ENCODE assay signal across 30 cellular contexts in the genomic region with DNA sequence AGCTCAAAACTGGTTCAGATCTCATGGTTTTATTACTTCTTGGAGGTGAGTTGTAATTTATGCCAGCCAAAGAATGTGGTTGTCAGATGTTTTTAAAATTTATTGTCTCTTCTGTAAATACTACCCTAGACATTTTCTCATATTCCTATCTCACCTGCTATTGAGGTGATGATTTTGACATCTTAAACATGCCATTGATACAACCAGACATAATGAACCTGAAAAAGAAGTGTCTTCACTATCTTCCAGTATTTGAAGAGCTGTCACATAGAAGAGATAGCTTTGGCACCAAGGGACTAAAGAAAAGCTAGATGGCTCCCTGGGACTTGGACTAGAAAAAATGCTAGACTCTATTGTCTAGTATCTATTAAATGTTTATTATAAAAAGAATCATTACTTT.
DNase-seq lines count a peak whose midpoint lies in the region; ATAC-seq and TF ChIP-seq lines count a peak whose summit lies in the region.
"Had no signal": no experiment of that assay in that cellular context is flagged by ENCODE, and none has a peak within 500 bp of the region (broad histone marks: within the 10 kb centered on the region; RNA-seq: fewer than 3 reads in every experiment).

No MANE protein-coding gene starts in this region.

- H2BK20ac ChIP-seq in IMR-90 (ENCODE audit: low read depth, low read length), result no peak overlapping the region

- TF ChIP-seq EP300 in neural cell (conservative IDR thresholded peaks at IDR 0.05; ENCODE audit: poor library complexity, severe bottlenecking), result peak; percentile 95

- TF ChIP-seq CTCF in cardiac muscle cell (IDR thresholded peaks at IDR 0.05; ENCODE audit: low read depth, low read length), result no peak
- TF ChIP-seq CTCF in heart right ventricle (IDR thresholded peaks at IDR 0.05), result no peak
- no peak for TF ChIP-seq CTCF in IMR-90 (conservative IDR thresholded peaks at IDR 0.05; ENCODE audit: low read depth, low read length)
- no peak for TF ChIP-seq CTCF in neural cell (IDR thresholded peaks at IDR 0.05; ENCODE audit: poor library complexity, severe bottlenecking)

- no peak overlapping the region for H2AK9ac ChIP-seq in IMR-90 (replicated peaks; ENCODE audit: low read depth, low read length, poor library complexity)

- H3K4me3 ChIP-seq in cardiac muscle cell (no peak overlapping the region), heart right ventricle (no peak overlapping the region), IMR-90 (ENCODE audit: insufficient read depth, low read depth, low read length) (no peak overlapping the region), neural cell (ENCODE audit: low read length) (no peak overlapping the region)
- H3K4me3 ChIP-seq: A549; BLaER1; BLaER1 treated with 17β-estradiol and CSF1 and Interleukin-3, amounts not matched to agents 10 nM and 100 nM had no signal

- H4K8ac ChIP-seq in IMR-90 (ENCODE audit: low read depth in 2 of 2, low read length in 2 of 2), result no peak overlapping the region

- POLR2A ChIA-PET in IMR-90 (lab: Charles Lee; ENCODE audit: unreplicated experiment), result interaction anchor here (0.6 kb wide), 1 partner anchor 18 kb away, joined by 3 read pairs; no protein-coding TSS in a partner anchor

- no peak overlapping the region for H3K4ac ChIP-seq in IMR-90 (ENCODE audit: low read depth, low read length)

- no peaks in the 10 kb centered on the region for H3F3A ChIP-seq in neural cell (ENCODE audit: insufficient read depth, low read length, poor library complexity, severe bottlenecking)

- TF ChIP-seq POLR2A in IMR-90 (IDR thresholded peaks at IDR 0.05; ENCODE audit: low read depth, low read length), result no peak

- no peak overlapping the region for H4K91ac ChIP-seq in IMR-90 (ENCODE audit: insufficient read depth, low read depth, low read length)

- H2AK5ac ChIP-seq in IMR-90 (ENCODE audit: low read depth, low read length), result no peak overlapping the region

- no peak overlapping the region for H2BK15ac ChIP-seq in IMR-90 (ENCODE audit: low read depth, low read length)

- no peak overlapping the region for H2BK120ac ChIP-seq in IMR-90 (ENCODE audit: low read depth, low read length)

- no peak overlapping the region for H3K18ac ChIP-seq in IMR-90 (ENCODE audit: low read depth, low read length)

- H4K5ac ChIP-seq in IMR-90 (ENCODE audit: low read depth, low read length), result no peak overlapping the region

- CTCF ChIA-PET in IMR-90 (lab: Yijun Ruan, JAX), result interaction anchor here (1.5 kb wide), 1 partner anchor 9 kb away, joined by 3 read pairs; no protein-coding TSS in a partner anchor

- peaks cover 0 to 8% of the 10 kb centered on the region in 2 experiments; a peak in 2 of 4 replicates for H3K79me1 ChIP-seq in IMR-90 (ENCODE audit: low read depth in 1 of 2, low read length in 2 of 2)

- no peak overlapping the region for H3K14ac ChIP-seq in IMR-90 (replicated peaks; ENCODE audit: low read depth, low read length)

- no peaks in the 10 kb centered on the region for H3K79me2 ChIP-seq in neural cell (replicated peaks; ENCODE audit: insufficient read depth, low read length)

- ATAC-seq in heart right ventricle (no peak), IMR-90 (ENCODE audit: low read depth) (no peak), HG02870 (IDR thresholded peaks at IDR 0.05; ENCODE audit: unreplicated experiment) (no peak)
- ATAC-seq: A549; CD8-positive, alpha-beta T cell had no signal

- peak overlapping the region; percentile 21 for H2BK5ac ChIP-seq in IMR-90 (ENCODE audit: low read depth, low read length, poor library complexity, severe bottlenecking)

- no peak for TF ChIP-seq RAD21 in IMR-90 (IDR thresholded peaks at IDR 0.05; ENCODE audit: low read length)
- no peak for TF ChIP-seq RAD21 in neural cell (conservative IDR thresholded peaks at IDR 0.05)

- H3K36me3 ChIP-seq in cardiac muscle cell (peaks cover 34% of the 10 kb centered on the region), heart right ventricle (peaks cover 0 to 69% (median 26%) of the 10 kb centered on the region in 9 donors), IMR-90 (ENCODE audit: control insufficient read depth, insufficient read depth, low read length) (0 out of 2 replicates have a peak, but pooled peaks cover 2% of the 10 kb centered on the region), neural cell (ENCODE audit: insufficient read depth, low read length) (no peaks in the 10 kb centered on the region)

- no peak overlapping the region for H3K56ac ChIP-seq in IMR-90 (ENCODE audit: extremely low read depth, insufficient read depth, low read length)

- intact Hi-C loops in heart right ventricle (cut with DNase I), result no loop called here
- intact Hi-C loops in IMR-90 (cut with micrococcal nuclease), result no loop called here

- H3K9me2 ChIP-seq in neural cell (ENCODE audit: insufficient read depth, low read length), result no peaks in the 10 kb centered on the region

- H3K9me3 ChIP-seq in cardiac muscle cell (ENCODE audit: low read depth) (no peaks in the 10 kb centered on the region), heart right ventricle (peaks cover 0 to 15% (median 4%) of the 10 kb centered on the region in 11 donors), IMR-90 (ENCODE audit: control insufficient read depth, insufficient read depth, low read length) (peaks cover 8% of the 10 kb centered on the region), neural cell (ENCODE audit: low read length) (no peaks in the 10 kb centered on the region)
- H3K9me3 ChIP-seq: A549, BE2C had no signal

- in situ Hi-C loops in IMR-90 (cut with MboI; ENCODE audit: low sequenced_read_pairs), result no loop called here

- DNase-seq in cardiac muscle cell (ENCODE audit: low read depth in 1 of 2, low spot score in 1 of 2), result no peak
- no peak for DNase-seq in heart right ventricle
- no peak for DNase-seq in IMR-90
- no peak for DNase-seq in DMS 273 treated with DMSO at 0.1 percent for 48 hours (lab: John Stamatoyannopoulos, UW)
- DNase-seq: 8988T; ACHN; AML-193; BE2C; C1 segment of cervical spinal cord; Caco-2; Calu3; CD4-positive, alpha-beta memory T cell; CD4-positive, alpha-beta T cell; CD4-positive, CD25-positive, alpha-beta regulatory T cell; CD8-positive, alpha-beta memory T cell; CD8-positive, alpha-beta T cell; COR-L47; DMS153; DMS53; DMS79; DMS79 treated with DMSO at 0.1 percent for 48 hours; DND-41; EL had no signal

- H4K20me1 ChIP-seq in IMR-90 (ENCODE audit: insufficient read depth, low read length), result no peaks in the 10 kb centered on the region
- no peaks in the 10 kb centered on the region for H4K20me1 ChIP-seq in neural cell (ENCODE audit: insufficient read depth)
- H4K20me1 ChIP-seq: BLaER1; BLaER1 treated with 17β-estradiol and CSF1 and Interleukin-3, amounts not matched to agents 10 nM and 100 nM had no signal

- H3K23ac ChIP-seq in IMR-90 (ENCODE audit: low read depth, low read length), result no peak overlapping the region

- H3K9ac ChIP-seq in IMR-90 (ENCODE audit: low read depth, low read length) (no peak overlapping the region), neural cell (ENCODE audit: low read length) (no peak overlapping the region)
- H3K9ac ChIP-seq: BLaER1; BLaER1 treated with 17β-estradiol and CSF1 and Interleukin-3, amounts not matched to agents 10 nM and 100 nM had no signal

- no TSS peak for BruUV-seq in IMR-90 (replicated peaks; lab: Mats Ljungman, UMichigan)

- H2AFZ ChIP-seq in IMR-90 (replicated peaks; ENCODE audit: low read length, poor library complexity) (no peak overlapping the region), neural cell (ENCODE audit: low read depth, low read length) (no peak overlapping the region)

- dilution Hi-C loops in IMR-90 (cut with HindIII; ENCODE audit: low sequenced_read_pairs, unreplicated experiment), result no loop called here

- H3K9me1 ChIP-seq in IMR-90 (ENCODE audit: insufficient read depth, low read length), result no peaks in the 10 kb centered on the region

- H3K27me3 ChIP-seq in cardiac muscle cell (no peaks in the 10 kb centered on the region), heart right ventricle (no peaks in the 10 kb centered on the region), IMR-90 (ENCODE audit: control insufficient read depth, insufficient read depth, low read length) (no peaks in the 10 kb centered on the region), neural cell (ENCODE audit: insufficient read depth, low read depth, low read length) (no peaks in the 10 kb centered on the region)
- H3K27me3 ChIP-seq: BE2C; BLaER1; BLaER1 treated with 17β-estradiol and CSF1 and Interleukin-3, amounts not matched to agents 10 nM and 100 nM had no signal

- H3K4me1 ChIP-seq in cardiac muscle cell (ENCODE audit: low read depth) (no peaks in the 10 kb centered on the region), heart right ventricle (no peaks in the 10 kb centered on the region), IMR-90 (ENCODE audit: control insufficient read depth, insufficient read depth, low read length) (peaks cover 4% of the 10 kb centered on the region; the same call in 1 of the 2 replicates)
- H3K4me1 ChIP-seq: A549; BE2C; BLaER1; BLaER1 treated with 17β-estradiol and CSF1 and Interleukin-3, amounts not matched to agents 10 nM and 100 nM; Caco-2 had no signal

- H3K4me2 ChIP-seq in IMR-90 (ENCODE audit: low read depth, low read length), result no peak overlapping the region
- no peak overlapping the region for H3K4me2 ChIP-seq in neural cell (ENCODE audit: low read length)
- H3K4me2 ChIP-seq: A549; BLaER1; BLaER1 treated with 17β-estradiol and CSF1 and Interleukin-3, amounts not matched to agents 10 nM and 100 nM had no signal

- peak overlapping the region; percentile 21 for H3K27ac ChIP-seq in cardiac muscle cell
- no peak overlapping the region for H3K27ac ChIP-seq in heart right ventricle
- H3K27ac ChIP-seq in IMR-90 (ENCODE audit: insufficient read depth, low read length), result no peak overlapping the region
- H3K27ac ChIP-seq in neural cell (ENCODE audit: low read length), result peak overlapping the region; percentile 50
- H3K27ac ChIP-seq: 22Rv1; A549; BLaER1; BLaER1 treated with 17β-estradiol and CSF1 and Interleukin-3, amounts not matched to agents 10 nM and 100 nM; C4-2B had no signal

TF ChIP-seq in IMR-90, 13 proteins besides CTCF, POLR2A, EP300 and RAD21:
- TF ChIP-seq RFX5 (IDR thresholded peaks at IDR 0.05; ENCODE audit: low read depth, low read length) (no peak), MAFK (IDR thresholded peaks at IDR 0.05; ENCODE audit: low read depth, low read length) (no peak), BHLHE40 (IDR thresholded peaks at IDR 0.05; ENCODE audit: low read depth, low read length) (no peak), SMC3 (IDR thresholded peaks at IDR 0.05; ENCODE audit: low read depth, low read length) (no peak)
TF ChIP-seq in IMR-90: peak in this region for 0.

TF ChIP-seq in neural cell, 6 proteins besides CTCF, POLR2A, EP300 and RAD21 (continues in another document):
- TF ChIP-seq EZH2 (IDR thresholded peaks at IDR 0.05; ENCODE audit: borderline replicate concordance, insufficient read depth, low read length, poor library complexity, severe bottlenecking) (no peak), MXI1 (conservative IDR thresholded peaks at IDR 0.05; ENCODE audit: poor library complexity, severe bottlenecking) (no peak), SMC3 (conservative IDR thresholded peaks at IDR 0.05; ENCODE audit: poor library complexity) (no peak), TAF1 (IDR thresholded peaks at IDR 0.05; ENCODE audit: low read depth) (no peak), POLR2AphosphoS5 (IDR thresholded peaks at IDR 0.05) (peak; percentile 78)

Comparison
In these comparisons a context has a peak if more than half of its experiments do, and no peak if none do; other contexts are left out.
1. H3K27ac ChIP-seq: peak in cardiac muscle cell (single experiment) and neural cell (single experiment); none in heart right ventricle (0 of 10) and IMR-90 (single experiment).